In the genomic region with DNA sequence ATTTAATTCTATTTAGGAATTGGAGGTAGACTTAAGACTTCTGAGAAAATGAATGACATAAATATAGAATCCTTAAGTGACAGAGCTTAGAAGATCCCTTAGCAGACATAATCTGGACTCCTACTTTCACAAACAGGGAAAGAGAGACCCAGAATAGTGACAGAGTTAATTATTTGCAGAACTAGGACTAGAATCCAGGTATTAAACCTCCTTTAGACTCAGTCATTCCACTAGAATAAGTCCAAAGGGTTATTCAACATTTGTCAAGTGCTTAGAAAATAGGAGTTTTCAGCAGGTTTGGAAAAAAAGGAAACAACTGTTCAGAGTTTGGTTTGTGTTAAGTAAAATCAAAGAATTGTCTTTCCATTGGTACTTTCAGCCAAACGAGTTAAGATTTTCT, we compare ENCODE assay signal across 18 cellular contexts. TPM values are rescaled to one million over a fixed set of nuclear protein-coding genes. Genes with fewer than 3 reads are reported as not detected.
"Had no signal": no experiment of that assay in that cellular context is flagged by ENCODE, and none has a peak within 500 bp of the region (broad histone marks: within the 10 kb centered on the region; RNA-seq: fewer than 3 reads in every experiment).

No MANE protein-coding gene starts in this region.

- DNase-seq: activated CD4-positive, alpha-beta T cell treated with anti-CD3 and anti-CD28 coated beads for 36 hours; activated CD8-positive, alpha-beta memory T cell treated with anti-CD3 and anti-CD28 coated beads, Interleukin-2, amount 50 U/mL, for 4 hours; activated CD8-positive, alpha-beta T cell treated with anti-CD3 and anti-CD28 coated beads for 36 hours; activated gamma-delta T cell treated with Interleukin-2 at 50 U/mL for 16 hours; activated naive CD8-positive, alpha-beta T cell treated with anti-CD3 and anti-CD28 coated beads for 36 hours; activated T-cell treated with anti-CD3 and anti-CD28 coated beads, Interleukin-2, amount 50 U/mL, for 72 hours; gastrocnemius medialis; immature natural killer cell; left cardiac atrium; stimulated activated CD4-positive, alpha-beta T cell treated with anti-CD3 and anti-CD28 coated beads, Interleukin-2, amount 100 ng/mL, for 48 hours; stimulated activated CD8-positive, alpha-beta memory T cell treated with anti-CD3 and anti-CD28 coated beads, Interleukin-4, amount 100 ng/mL, for 48 hours; stimulated activated naive CD8-positive, alpha-beta T cell treated with anti-CD3 and anti-CD28 coated beads, Interleukin-15, Interleukin-2, amounts not matched to agents 100 U/mL and 50 U/mL, for 24 hours; T-cell; T1000; testis had no signal

- H3K4me1 ChIP-seq: breast epithelium had no signal

- H3K9me3 ChIP-seq: breast epithelium, gastrocnemius medialis, testis had no signal

- H3K36me3 ChIP-seq: breast epithelium, gastrocnemius medialis had no signal

- H3K4me3 ChIP-seq: breast epithelium, gastrocnemius medialis, SK-N-MC, testis had no signal

- ATAC-seq: activated CD4-positive, alpha-beta T cell treated with anti-CD3 and anti-CD28 coated beads for 36 hours; activated CD8-positive, alpha-beta T cell treated with anti-CD3 and anti-CD28 coated beads for 36 hours; activated T-cell treated with anti-CD3 and anti-CD28 coated beads, Interleukin-2, amount 50 U/mL, for 72 hours; gastrocnemius medialis; left cardiac atrium; natural killer cell treated with Interleukin-12 subunit alpha and Interleukin-12 subunit beta and Interleukin-15 and Interleukin-18, amount 100 ng/mL, for 72 hours; stimulated activated naive CD8-positive, alpha-beta T cell treated with anti-CD3 and anti-CD28 coated beads, Interleukin-15, Interleukin-2, amounts not matched to agents 100 U/mL and 50 U/mL, for 24 hours; T-cell had no signal

- H3K27me3 ChIP-seq: breast epithelium, gastrocnemius medialis, testis had no signal

- H3K27ac ChIP-seq: breast epithelium, SK-N-MC, testis had no signal

RNA-seq across cellular contexts. Expression of a gene that starts 13.3 kb away (rescaled TPM):
- polyA plus RNA-seq: immature natural killer cell had no signal
